Comparison of ENCODE assay signal across 8 cellular contexts in genomic region chr17:28357061-28357900, GRCh38. TPM values are rescaled to one million over a fixed set of nuclear protein-coding genes. Genes with fewer than 3 reads are reported as not detected.
DNase-seq lines count a peak whose midpoint lies in the region; ATAC-seq and TF ChIP-seq lines count a peak whose summit lies in the region.

POLDIP2 (minus strand) TSS chr17:28357527; CDS start chr17:28357448, 79 bp downstream.

- peak within 1 kb of the TSS; percentile 91 for H3K27ac Mint-ChIP-seq in activated naive CD8-positive, alpha-beta T cell
- peak within 1 kb of the TSS; percentile 90 for H3K27ac Mint-ChIP-seq in osteocyte (ENCODE audit: unreplicated experiment)

- H3K27me3 ChIP-seq in thoracic aorta (replicated peaks; ENCODE audit: insufficient read depth), result no peaks in the 10 kb centered on the region

- peak within 1 kb of the TSS; percentile 78 to 91 for H3K27ac ChIP-seq in thoracic aorta

- TF ChIP-seq CTCF in GM10248 (IDR thresholded peaks at IDR 0.05; ENCODE audit: control extremely low read depth, extremely low read depth, low read depth, missing control alignments), result no peak
- TF ChIP-seq CTCF in osteocyte (IDR thresholded peaks at IDR 0.05), result peak; percentile 18
- peak; percentile 9 for TF ChIP-seq CTCF in thoracic aorta (IDR thresholded peaks at IDR 0.05)

- no peaks in the 10 kb centered on the region for H3K36me3 Mint-ChIP-seq in activated naive CD8-positive, alpha-beta T cell
- peaks cover 28% of the 10 kb centered on the region for H3K36me3 Mint-ChIP-seq in osteocyte (ENCODE audit: unreplicated experiment)

- H3K9me3 ChIP-seq in thoracic aorta, result no peaks in the 10 kb centered on the region

- H3K4me3 ChIP-seq in thoracic aorta, result peak within 1 kb of the TSS; percentile 98

- peaks cover 27% of the 10 kb centered on the region for H3K4me1 Mint-ChIP-seq in activated naive CD8-positive, alpha-beta T cell (ENCODE audit: low read depth)
- H3K4me1 Mint-ChIP-seq in osteocyte (ENCODE audit: unreplicated experiment), result peaks cover 23% of the 10 kb centered on the region

- H3K4me3 Mint-ChIP-seq in activated naive CD8-positive, alpha-beta T cell, result peak within 1 kb of the TSS; percentile 97
- peak within 1 kb of the TSS; percentile 95 for H3K4me3 Mint-ChIP-seq in osteocyte (ENCODE audit: unreplicated experiment)

- peak; percentile 97 for ATAC-seq in HG02610 (IDR thresholded peaks at IDR 0.05; ENCODE audit: unreplicated experiment)
- peak; percentile 95 for ATAC-seq in thoracic aorta (ENCODE audit: insufficient number of reproducible peaks, low FRiP score, low read depth)

- peak; percentile 98 for DNase-seq in GM10248 (ENCODE audit: extremely low spot score)
- DNase-seq in NCI-H1092 treated with DMSO at 0.1 percent for 48 hours (lab: John Stamatoyannopoulos, UW), result peak; percentile 90
- peak; percentile 85 for DNase-seq in SKM-1 treated with dmso at 0.1 percent for 144 hours (lab: John Stamatoyannopoulos, UW; ENCODE audit: unreplicated experiment)
- DNase-seq in glomerular visceral epithelial cell (ENCODE audit: extremely low spot score), result peak; percentile 94
- DNase-seq in osteocyte (ENCODE audit: extremely low spot score, unreplicated experiment), result peak; percentile 98
- DNase-seq in thoracic aorta (ENCODE audit: low spot score), result peak; percentile 72

- no peaks in the 10 kb centered on the region for H3K27me3 Mint-ChIP-seq in activated naive CD8-positive, alpha-beta T cell
- H3K27me3 Mint-ChIP-seq in osteocyte (ENCODE audit: unreplicated experiment), result no peaks in the 10 kb centered on the region

- POLR2A ChIA-PET in GM10248 (lab: Yijun Ruan, JAX), result interaction anchor here (0.6 to 4.0 kb wide), 7 partner anchors 9 to 358 kb away, joined by 3 to 27 read pairs (median 4); partner anchors contain the start of genes IFT20 and TNFAIP1

- H3K36me3 ChIP-seq in thoracic aorta, result peaks cover 58% of the 10 kb centered on the region

- H3K4me1 ChIP-seq in thoracic aorta (ENCODE audit: control insufficient read depth in 1 of 2, low read depth in 2 of 2), result peaks cover 12 to 21% of the 10 kb centered on the region in 2 donors

- CTCF ChIA-PET in GM10248 (lab: Yijun Ruan, JAX), result interaction anchor here (1.2 to 3.0 kb wide), 8 partner anchors 9 to 59 kb away, joined by 3 to 20 read pairs (median 6); partner anchors contain the start of genes IFT20, TNFAIP1 and VTN

- H3K9me3 Mint-ChIP-seq in activated naive CD8-positive, alpha-beta T cell (ENCODE audit: low read depth), result no peaks in the 10 kb centered on the region
- H3K9me3 Mint-ChIP-seq in osteocyte (ENCODE audit: unreplicated experiment), result no peaks in the 10 kb centered on the region

RNA-seq across cellular contexts. Expression of gene POLDIP2, which starts in this region (rescaled TPM):
- 79.8 and 80.2 TPM in 2 replicates for total RNA-seq in osteocyte
- 10 to 100 TPM; 54.9 to 68.2 TPM for total RNA-seq in thoracic aorta

Comparison
In these comparisons a context has a peak if more than half of its experiments do, and no peak if none do; other contexts are left out.
1. Peak in every context shown above with its lines: DNase-seq, ATAC-seq, H3K4me3 ChIP-seq and H3K27ac ChIP-seq.